In genomic region chr16:54526087-54526486, GRCh38 we compare ENCODE assay signal across 34 cellular contexts.
"Had no signal": no experiment of that assay in that cellular context is flagged by ENCODE, and none has a peak within 500 bp of the region (broad histone marks: within the 10 kb centered on the region; RNA-seq: fewer than 3 reads in every experiment).

No MANE protein-coding gene starts in this region.

- DNase-seq: activated effector memory CD4-positive, alpha-beta T cell treated with anti-CD3 and anti-CD28 coated beads, Interleukin-2, amount 50 U/mL, for 16 hours; activated effector memory CD4-positive, alpha-beta T cell treated with Interleukin-2 at 50 U/mL for 16 hours; activated gamma-delta T cell; activated gamma-delta T cell treated with Interleukin-2 at 50 U/mL for 16 hours; activated naive CD4-positive, alpha-beta T cell; activated naive CD4-positive, alpha-beta T cell treated with anti-CD3 and anti-CD28 coated beads for 36 hours; activated naive CD4-positive, alpha-beta T cell treated with anti-CD3 and anti-CD28 coated beads, Interleukin-2, amount 10 ng/mL, durations not matched to agents 7 days and 5 days; activated naive CD4-positive, alpha-beta T cell treated with anti-CD3 and anti-CD28 coated beads, Interleukin-2, amount 50 U/mL, for 16 hours; activated naive CD4-positive, alpha-beta T cell treated with Interleukin-2 at 50 U/mL for 16 hours; activated naive CD8-positive, alpha-beta T cell treated with anti-CD3 and anti-CD28 coated beads for 36 hours; activated naive CD8-positive, alpha-beta T cell treated with anti-CD3 and anti-CD28 coated beads, Interleukin-2, amount 10 ng/mL, durations not matched to agents 7 days and 5 days; activated naive CD8-positive, alpha-beta T cell treated with anti-CD3 and anti-CD28 coated beads, Interleukin-2, amount 50 U/mL, for 24 hours; activated T-cell treated with anti-CD3 and anti-CD28 coated beads, Interleukin-2, amount 50 U/mL, for 1 hour; activated T-cell treated with anti-CD3 and anti-CD28 coated beads, Interleukin-2, amount 50 U/mL, for 24 hours; activated T-cell treated with anti-CD3 and anti-CD28 coated beads, Interleukin-2, amount 50 U/mL, for 4 hours; activated T-cell treated with anti-CD3 and anti-CD28 coated beads, Interleukin-2, amount 50 U/mL, for 48 hours; activated T-cell treated with anti-CD3 and anti-CD28 coated beads, Interleukin-2, amount 50 U/mL, for 72 hours; adrenal gland; amniotic stem cell; amygdala; anterior cingulate cortex; aorta; body of pancreas; brain microvascular endothelial cell; caudate nucleus; central memory CD4-positive, alpha-beta T cell; cerebellar nuclear complex had no signal

- FAIRE-seq: astrocyte, bronchial epithelial cell had no signal

- H3K27ac ChIP-seq: adrenal gland, ascending aorta, body of pancreas, brain microvascular endothelial cell, breast epithelium, cardiac muscle cell had no signal

- ATAC-seq: activated naive CD4-positive, alpha-beta T cell treated with anti-CD3 and anti-CD28 coated beads, Interleukin-2, amount 50 U/mL, for 72 hours; activated naive CD8-positive, alpha-beta T cell treated with anti-CD3 and anti-CD28 coated beads, Interleukin-2, amount 50 U/mL, for 24 hours; activated T-cell treated with anti-CD3 and anti-CD28 coated beads, Interleukin-2, amount 50 U/mL, for 4 hours; activated T-cell treated with anti-CD3 and anti-CD28 coated beads, Interleukin-2, amount 50 U/mL, for 72 hours; activated T-helper 17 cell treated with anti-CD3 and anti-CD28 coated beads, Interleukin-2, amount 50 U/mL, for 72 hours; body of pancreas had no signal

- H3K4me1 ChIP-seq: adrenal gland, ascending aorta, body of pancreas, breast epithelium had no signal

- H3K36me3 ChIP-seq: adrenal gland, ascending aorta, brain microvascular endothelial cell, breast epithelium, cardiac muscle cell had no signal

- H3K4me3 ChIP-seq: adrenal gland, ascending aorta, body of pancreas, breast epithelium, cardiac muscle cell had no signal

- H3K27me3 ChIP-seq: adrenal gland, ascending aorta, body of pancreas, brain microvascular endothelial cell, breast epithelium, cardiac muscle cell had no signal
